In genomic region chr5:76083555-76084495, GRCh38 we compare ENCODE assay signal across 8 cellular contexts. TPM values are rescaled to one million over a fixed set of nuclear protein-coding genes. Genes with fewer than 3 reads are reported as not detected.
DNase-seq lines count a peak whose midpoint lies in the region; ATAC-seq and TF ChIP-seq lines count a peak whose summit lies in the region.

No MANE protein-coding gene starts in this region.

- H3K4me1 Mint-ChIP-seq in activated CD8-positive, alpha-beta T cell treated with anti-CD3 and anti-CD28 coated beads for 36 hours (ENCODE audit: low read depth) = peaks cover 25% of the 10 kb centered on the region

- intact Hi-C loops in heart right ventricle (cut with DNase I) = no loop called here
- intact Hi-C loops in Right ventricle myocardium inferior (cut with DNase I) = no loop called here
- intact Hi-C loops in activated CD8-positive, alpha-beta T cell treated with anti-CD3 and anti-CD28 coated beads for 36 hours (cut with micrococcal nuclease) = no loop called here
- intact Hi-C loops in transverse colon (cut with DNase I; ENCODE audit: low total_unique reads) = no loop called here

- DNase-seq in heart right ventricle (no peak), Right ventricle myocardium inferior (ENCODE audit: missing footprints) (no peak), iPS-NIHi7 (ENCODE audit: extremely low spot score) (peak; percentile 63), transverse colon (no peak), GM19238 (ENCODE audit: insufficient read length, low spot score) (no peak), erythroblast (lab: John Stamatoyannopoulos, UW) (no peak), cerebellum (ENCODE audit: low spot score) (no peak)
- DNase-seq in activated CD8-positive, alpha-beta T cell treated with anti-CD3 and anti-CD28 coated beads for 36 hours = peak; percentile 41

- H3K27ac ChIP-seq in heart right ventricle (no peak overlapping the region), transverse colon (no peak overlapping the region)

- H3K9me3 Mint-ChIP-seq in activated CD8-positive, alpha-beta T cell treated with anti-CD3 and anti-CD28 coated beads for 36 hours = no peaks in the 10 kb centered on the region

- ATAC-seq in heart right ventricle (peak in 1 of 8 donors; percentile 37), Right ventricle myocardium inferior (no peak)
- no peak for ATAC-seq in activated CD8-positive, alpha-beta T cell treated with anti-CD3 and anti-CD28 coated beads for 36 hours

- TF ChIP-seq POLR2A in transverse colon (IDR thresholded peaks at IDR 0.05) (no peak), erythroblast (IDR thresholded peaks at IDR 0.05; ENCODE audit: low read length) (no peak)

- H3K4me1 ChIP-seq in heart right ventricle (peaks cover 0 to 26% (median 14%) of the 10 kb centered on the region in 9 donors), transverse colon (peaks cover 0 to 32% (median 27%) of the 10 kb centered on the region in 4 donors)

- H3K36me3 Mint-ChIP-seq in activated CD8-positive, alpha-beta T cell treated with anti-CD3 and anti-CD28 coated beads for 36 hours (ENCODE audit: low read depth) = no peaks in the 10 kb centered on the region

- H3K27me3 Mint-ChIP-seq in activated CD8-positive, alpha-beta T cell treated with anti-CD3 and anti-CD28 coated beads for 36 hours = peaks cover 70% of the 10 kb centered on the region

- no peaks in the 10 kb centered on the region for H3K36me3 ChIP-seq in heart right ventricle
- no peaks in the 10 kb centered on the region for H3K36me3 ChIP-seq in transverse colon

- H3K9me3 ChIP-seq in heart right ventricle (no peaks in the 10 kb centered on the region), transverse colon (no peaks in the 10 kb centered on the region)

- WGBS in heart right ventricle, 2 donors = 1% methylated on average over 50 of the region's 50 CpGs
- 4% methylated on average over 44 of the region's 50 CpGs; no CpG with 5 or more reads in 1 of the 2 donors for WGBS in transverse colon (ENCODE audit: low coverage in 1 of 2), 2 donors

- peak overlapping the region in 9 of 10 donors; percentile 4 to 48 (median 37) for H3K4me3 ChIP-seq in heart right ventricle
- peak overlapping the region in 3 of 4 donors; percentile 19 to 46 (median 30) for H3K4me3 ChIP-seq in transverse colon

- CTCF ChIA-PET in activated CD8-positive, alpha-beta T cell treated with anti-CD3 and anti-CD28 coated beads for 36 hours (lab: Charles Lee) = interaction anchor here (1.0 kb wide), 1 partner anchor 92 kb away, joined by 3 read pairs; no protein-coding TSS in a partner anchor

- no peak for TF ChIP-seq CTCF in heart right ventricle (IDR thresholded peaks at IDR 0.05)
- TF ChIP-seq CTCF in activated CD8-positive, alpha-beta T cell treated with anti-CD3 and anti-CD28 coated beads for 36 hours (IDR thresholded peaks at IDR 0.05) = no peak
- no peak for TF ChIP-seq CTCF in transverse colon (IDR thresholded peaks at IDR 0.05)

- POLR2A ChIA-PET in activated CD8-positive, alpha-beta T cell treated with anti-CD3 and anti-CD28 coated beads for 36 hours (lab: Charles Lee) = no interaction called here

- H3K4me3 Mint-ChIP-seq in activated CD8-positive, alpha-beta T cell treated with anti-CD3 and anti-CD28 coated beads for 36 hours = peak overlapping the region; percentile 67

- no peak overlapping the region for H3K27ac Mint-ChIP-seq in activated CD8-positive, alpha-beta T cell treated with anti-CD3 and anti-CD28 coated beads for 36 hours

- TF ChIP-seq EP300 in transverse colon (IDR thresholded peaks at IDR 0.05; ENCODE audit: low read depth) = no peak

- in situ Hi-C loops in transverse colon (cut with MboI; ENCODE audit: low pct_ligation_motif_present in 1 of 4, low pct_unique_long_range_greater_than_20kb in 1 of 4, low sequenced_read_pairs in 3 of 4) = no loop called here

- H3K27me3 ChIP-seq in heart right ventricle = peaks cover 20 to 100% (median 85%) of the 10 kb centered on the region in 7 donors
- H3K27me3 ChIP-seq in transverse colon = peaks cover 84% of the 10 kb centered on the region

RNA-seq across cellular contexts. Expression of gene SV2C, which starts 0.6 kb away (rescaled TPM):
- total RNA-seq in heart right ventricle (1 to 10 TPM in 1 of 10 donors, under 1 TPM in 6, not detected in 3; 0.09 to 1.2 (median 0.23) TPM), Right ventricle myocardium inferior (0.22 TPM), transverse colon (1 to 10 TPM in 1 of 4 donors, under 1 TPM in 3; 0.16 to 2.6 (median 0.30) TPM), cerebellum (9.3 TPM)
- polyA plus RNA-seq in heart right ventricle = under 1 TPM in 1 of 2 donors, not detected in 1; 0.25 TPM
- under 1 TPM in 1 of 2 experiments, not detected in 1; 0.07 TPM for total RNA-seq in activated CD8-positive, alpha-beta T cell treated with anti-CD3 and anti-CD28 coated beads for 36 hours

Comparison
In these comparisons a context has a peak if more than half of its experiments do, and no peak if none do; other contexts are left out.
1. DNase-seq: peak in activated CD8-positive, alpha-beta T cell treated with anti-CD3 and anti-CD28 coated beads for 36 hours (single experiment) and iPS-NIHi7 (single experiment); none in heart right ventricle (0 of 2), Right ventricle myocardium inferior (single experiment), transverse colon (single experiment), GM19238 (single experiment), erythroblast (0 of 2) and cerebellum (single experiment).